17 cellular contexts compared by ENCODE assay signal in the genomic region with DNA sequence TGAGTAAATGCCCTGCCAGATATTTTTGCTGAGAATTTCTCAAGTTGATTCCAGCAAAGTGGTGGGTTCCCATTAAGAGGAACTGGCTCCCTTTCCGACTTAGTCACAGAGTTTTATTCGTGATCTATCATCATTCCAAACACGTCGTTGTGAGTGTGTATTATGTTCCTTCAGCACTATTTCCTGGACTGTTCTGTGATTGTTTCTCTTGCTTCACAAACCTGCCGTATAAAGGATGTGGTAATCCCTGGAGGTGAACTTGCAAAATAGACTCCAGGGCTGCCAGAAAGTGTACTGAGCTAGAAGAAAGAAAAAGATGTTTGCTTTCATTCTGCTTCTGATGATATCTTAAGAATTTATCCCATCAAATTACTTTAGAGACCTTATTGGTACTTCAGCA. TPM values are rescaled to one million over a fixed set of nuclear protein-coding genes. Genes with fewer than 3 reads are reported as not detected.
DNase-seq lines count a peak whose midpoint lies in the region; ATAC-seq and TF ChIP-seq lines count a peak whose summit lies in the region.
"Had no signal": no experiment of that assay in that cellular context is flagged by ENCODE, and none has a peak within 500 bp of the region (broad histone marks: within the 10 kb centered on the region; RNA-seq: fewer than 3 reads in every experiment).

No MANE protein-coding gene starts in this region.

- no peak for TF ChIP-seq CTCF in AG09319 (IDR thresholded peaks at IDR 0.05; ENCODE audit: low read depth, low read length)
- TF ChIP-seq CTCF in cardiac fibroblast (IDR thresholded peaks at IDR 0.05; ENCODE audit: low read depth, low read length), result no peak
- no peak for TF ChIP-seq CTCF in CD4-positive, alpha-beta T cell (IDR thresholded peaks at IDR 0.05)

- no peak overlapping the region for H3K27ac ChIP-seq in Karpas-422 (ENCODE audit: low read length)
- no peak overlapping the region for H3K27ac ChIP-seq in CD4-positive, alpha-beta T cell (ENCODE audit: low read depth, low read length)
- H3K27ac ChIP-seq: neural progenitor cell had no signal

- H3K4me3 Mint-ChIP-seq in CD4-positive, alpha-beta T cell, result no peak overlapping the region
- H3K4me3 Mint-ChIP-seq: activated B cell treated with CpG ODN at 0.5 μM for 24 hours; activated T-cell treated with anti-CD3 and anti-CD28 coated beads, Interleukin-2, amount 50 U/mL, for 24 hours; brain; neural progenitor cell had no signal

- no peaks in the 10 kb centered on the region for H3K9me3 ChIP-seq in Karpas-422 (ENCODE audit: low read length)
- no peaks in the 10 kb centered on the region for H3K9me3 ChIP-seq in CD4-positive, alpha-beta T cell (ENCODE audit: control insufficient read depth, low read length)
- H3K9me3 ChIP-seq: esophagus squamous epithelium had no signal

- DNase-seq in AG09319 (ENCODE audit: extremely low read depth, low read depth) (peak; percentile 36), M059J (ENCODE audit: low read depth) (peak; percentile 33), cardiac fibroblast (ENCODE audit: low read depth in 2 of 2) (peak; percentile 91 to 96), iris pigment epithelial cell (ENCODE audit: low read depth) (peak; percentile 93), DMS79 (lab: John Stamatoyannopoulos, UW) (no peak), Karpas-422 (no peak)
- DNase-seq in CD4-positive, alpha-beta T cell, result no peak
- DNase-seq: activated B cell treated with CpG ODN at 0.5 μM for 24 hours; activated T-cell treated with anti-CD3 and anti-CD28 coated beads, Interleukin-2, amount 50 U/mL, for 24 hours; BE2C; esophagus squamous epithelium; NCI-H1092; NCI-H510A; SIG-M5 had no signal

- H3K4me2 ChIP-seq in Karpas-422 (ENCODE audit: low read depth, low read length, poor library complexity, severe bottlenecking), result no peak overlapping the region
- H3K4me2 ChIP-seq: neural progenitor cell had no signal

- no peaks in the 10 kb centered on the region for H3K4me1 ChIP-seq in Karpas-422 (ENCODE audit: low read length)
- H3K4me1 ChIP-seq: BE2C, esophagus squamous epithelium, neural progenitor cell had no signal

- intact Hi-C loops in CD4-positive, alpha-beta T cell (cut with DNase I, micrococcal nuclease), result no loop called here

- H3K27me3 ChIP-seq in Karpas-422 (ENCODE audit: low read length), result no peaks in the 10 kb centered on the region
- H3K27me3 ChIP-seq in CD4-positive, alpha-beta T cell (ENCODE audit: control insufficient read depth, insufficient read depth, low read length), result no peaks in the 10 kb centered on the region
- H3K27me3 ChIP-seq: BE2C, esophagus squamous epithelium, neural progenitor cell had no signal

- H3K27me3 Mint-ChIP-seq in CD4-positive, alpha-beta T cell, result no peaks in the 10 kb centered on the region
- H3K27me3 Mint-ChIP-seq: activated B cell treated with CpG ODN at 0.5 μM for 24 hours; activated T-cell treated with anti-CD3 and anti-CD28 coated beads, Interleukin-2, amount 50 U/mL, for 24 hours; brain had no signal

- H3K9me2 ChIP-seq in Karpas-422 (replicated peaks; ENCODE audit: insufficient read depth, low read length), result no peaks in the 10 kb centered on the region

- H2AFZ ChIP-seq in Karpas-422 (ENCODE audit: low read length), result no peak overlapping the region
- H2AFZ ChIP-seq: neural progenitor cell had no signal

- no peak overlapping the region for H3K27ac Mint-ChIP-seq in CD4-positive, alpha-beta T cell
- H3K27ac Mint-ChIP-seq: activated B cell treated with CpG ODN at 0.5 μM for 24 hours; activated T-cell treated with anti-CD3 and anti-CD28 coated beads, Interleukin-2, amount 50 U/mL, for 24 hours; brain; neural progenitor cell had no signal

- H3K36me3 ChIP-seq in Karpas-422 (ENCODE audit: insufficient read depth, low read length), result peaks cover 4% of the 10 kb centered on the region; the same call in 1 of the 2 replicates
- H3K36me3 ChIP-seq: BE2C, neural progenitor cell had no signal

- CTCF ChIA-PET in CD4-positive, alpha-beta T cell (lab: Charles Lee), result no interaction called here

- H4K20me1 ChIP-seq in Karpas-422 (ENCODE audit: insufficient read depth, low read depth, low read length), result no peaks in the 10 kb centered on the region

- POLR2A ChIA-PET in CD4-positive, alpha-beta T cell (lab: Charles Lee), result no interaction called here

- no peaks in the 10 kb centered on the region for H3K79me2 ChIP-seq in Karpas-422 (ENCODE audit: low read length)

- no peak for ATAC-seq in CD4-positive, alpha-beta T cell (ENCODE audit: poor library complexity)
- no peak for ATAC-seq in HG03280 (IDR thresholded peaks at IDR 0.05; ENCODE audit: unreplicated experiment)

- no peak overlapping the region for H3K4me3 ChIP-seq in cardiac fibroblast (replicated peaks in 1 of 2; ENCODE audit: low read depth in 2 of 2, low read length in 2 of 2)
- H3K4me3 ChIP-seq in Karpas-422 (ENCODE audit: low read length), result no peak overlapping the region
- H3K4me3 ChIP-seq: esophagus squamous epithelium, neural progenitor cell had no signal

- H3K9me3 Mint-ChIP-seq in CD4-positive, alpha-beta T cell, result no peaks in the 10 kb centered on the region
- H3K9me3 Mint-ChIP-seq: activated B cell treated with CpG ODN at 0.5 μM for 24 hours; activated T-cell treated with anti-CD3 and anti-CD28 coated beads, Interleukin-2, amount 50 U/mL, for 24 hours; brain; neural progenitor cell had no signal

- no peak overlapping the region for H3K9ac ChIP-seq in Karpas-422 (ENCODE audit: low read length)
- H3K9ac ChIP-seq: neural progenitor cell had no signal

- peaks cover 68% of the 10 kb centered on the region for H3K36me3 Mint-ChIP-seq in CD4-positive, alpha-beta T cell (ENCODE audit: low read depth)
- H3K36me3 Mint-ChIP-seq: neural progenitor cell had no signal

- H3K4me1 Mint-ChIP-seq in CD4-positive, alpha-beta T cell (ENCODE audit: low read depth), result no peaks in the 10 kb centered on the region
- H3K4me1 Mint-ChIP-seq: activated B cell treated with CpG ODN at 0.5 μM for 24 hours, brain had no signal

RNA-seq across cellular contexts. Expression of a gene that starts 14.5 kb away (rescaled TPM):
- total RNA-seq in M059J (2014; rRNA removed; shearing (Covaris generic)), result 0.34 TPM in 1 of 2 replicates, not detected in the other
- 3.2 and 8.8 TPM in 2 replicates for total RNA-seq in Karpas-422 (2014; rRNA removed; shearing (Covaris generic); ENCODE audit: low replicate concordance)
- total RNA-seq in CD4-positive, alpha-beta T cell, result 1 to 10 TPM; 8.2 to 8.7 TPM

Comparison
In these comparisons a context has a peak if more than half of its experiments do, and no peak if none do; other contexts are left out.
1. DNase-seq: peak in AG09319 (single experiment), M059J (single experiment), cardiac fibroblast (2 of 2) and iris pigment epithelial cell (single experiment); none in DMS79 (single experiment), Karpas-422 (single experiment) and CD4-positive, alpha-beta T cell (0 of 10).